ENCODE assay signal across 1 cellular context in genomic region chr5:58462154-58462553, GRCh38.
TF ChIP-seq lines count a peak whose summit lies in the region.

No MANE protein-coding gene starts in this region.

TF ChIP-seq in GM23338, 12 proteins besides CTCF, POLR2A, EP300 and RAD21:
- no peak for TF ChIP-seq EZH2phosphoT487 (IDR thresholded peaks at IDR 0.05; ENCODE audit: unreplicated experiment)
- TF ChIP-seq ZNF114 (CRISPR knock-in tag; IDR thresholded peaks at IDR 0.05): no peak
- no peak for TF ChIP-seq ZNF462 (CRISPR knock-in tag; IDR thresholded peaks at IDR 0.05)
- TF ChIP-seq ZNF331 (CRISPR knock-in tag; IDR thresholded peaks at IDR 0.05; ENCODE audit: low read depth): no peak
- TF ChIP-seq POLR2AphosphoS5 (IDR thresholded peaks at IDR 0.05; ENCODE audit: low read depth): no peak
- TF ChIP-seq STAT1 (IDR thresholded peaks at IDR 0.05; ENCODE audit: unreplicated experiment): no peak
- no peak for TF ChIP-seq CREB1 (CRISPR knock-in tag; IDR thresholded peaks at IDR 0.05; ENCODE audit: low read depth)
- TF ChIP-seq JUNB (IDR thresholded peaks at IDR 0.05; ENCODE audit: unreplicated experiment): no peak
- no peak for TF ChIP-seq NANOG (IDR thresholded peaks at IDR 0.05; ENCODE audit: borderline replicate concordance)
- TF ChIP-seq EZH2 (IDR thresholded peaks at IDR 0.05; ENCODE audit: low read depth, unreplicated experiment): no peak
- no peak for TF ChIP-seq ETS1 (IDR thresholded peaks at IDR 0.05)
- TF ChIP-seq REST (IDR thresholded peaks at IDR 0.05; ENCODE audit: unreplicated experiment): no peak
